ENCODE assay signal across 1 cellular context in genomic region chr3:14507757-14508504, GRCh38.
TF ChIP-seq lines count a peak whose summit lies in the region.

No MANE protein-coding gene starts in this region.

TF ChIP-seq in K562, 482 proteins besides CTCF, POLR2A, EP300 and RAD21:
- TF ChIP-seq FOXP1 (CRISPR knock-in tag; IDR thresholded peaks at IDR 0.05) (no peak), CHD4 (IDR thresholded peaks at IDR 0.05; ENCODE audit: insufficient read depth, insufficient replicate concordance, low read depth, low read length, poor library complexity, severe bottlenecking) (peak; percentile 84), ZNF511 (CRISPR knock-in tag; IDR thresholded peaks at IDR 0.05) (0 out of 2 replicates have a peak, but pooled peaks have one; percentile 34), ADNP (tag; IDR thresholded peaks at IDR 0.05) (peak; percentile 89), RBM25 (IDR thresholded peaks at IDR 0.05; ENCODE audit: low read depth, low read length, severe bottlenecking) (peak; percentile 99), CBX3 (IDR thresholded peaks at IDR 0.05; ENCODE audit: borderline replicate concordance in 1 of 2, low read length in 2 of 2) (peak in 1 of 2 experiments; percentile 44; a peak in 1 of 3 replicates), KDM1A (IDR thresholded peaks at IDR 0.05) (peak; percentile 75 to 76), NR2C1 (IDR thresholded peaks at IDR 0.05) (no peak), NR2C1 (tag; IDR thresholded peaks at IDR 0.05) (no peak), SMARCA5 (IDR thresholded peaks at IDR 0.05) (peak; percentile 92), ZNF609 (CRISPR knock-in tag; IDR thresholded peaks at IDR 0.05; ENCODE audit: borderline replicate concordance) (no peak), TCFL5 (CRISPR knock-in tag; conservative IDR thresholded peaks at IDR 0.05) (no peak), HDAC2 (IDR thresholded peaks at IDR 0.05) (peak; percentile 85), CBX1 (IDR thresholded peaks at IDR 0.05; ENCODE audit: low read depth) (peak; percentile 55; the same call in 1 of the 2 replicates), BCOR (IDR thresholded peaks at IDR 0.05) (peak; percentile 96), CAMTA2 (CRISPR knock-in tag; conservative IDR thresholded peaks at IDR 0.05) (no peak), SP1 (CRISPR knock-in tag; IDR thresholded peaks at IDR 0.05) (peak; percentile 46; the same call in 1 of the 2 replicates), ZC3H8 (IDR thresholded peaks at IDR 0.05) (no peak)
